9 cellular contexts compared by ENCODE assay signal in genomic region chrX:75522565-75523411, GRCh38. TPM values are rescaled to one million over a fixed set of nuclear protein-coding genes. Genes with fewer than 3 reads are reported as not detected.
DNase-seq lines count a peak whose midpoint lies in the region; ATAC-seq, FAIRE-seq and TF ChIP-seq lines count a peak whose summit lies in the region.
"Had no signal": no experiment of that assay in that cellular context is flagged by ENCODE, and none has a peak within 500 bp of the region (broad histone marks: within the 10 kb centered on the region; RNA-seq: fewer than 3 reads in every experiment).

Gene ZDHHC15 (minus strand): TSS chrX:75523037. CDS start chrX:75523024, 13 bp downstream.

- ATAC-seq in activated CD4-positive, CD25-positive, alpha-beta regulatory T cell treated with anti-CD3 and anti-CD28 coated beads, Interleukin-2, amount 50 U/mL, for 24 hours: peak; percentile 88 to 92
- peak; percentile 52 for ATAC-seq in central memory CD8-positive, alpha-beta T cell (replicated peaks; ENCODE audit: extremely low read depth, poor library complexity, severe bottlenecking)
- no peak for ATAC-seq in HG03342 (IDR thresholded peaks at IDR 0.05; ENCODE audit: unreplicated experiment)

- peak within 1 kb of the TSS in 1 of 2 donors; percentile 63 for H3K27ac ChIP-seq in kidney (ENCODE audit: low read depth in 2 of 2, low read length in 2 of 2)
- H3K27ac ChIP-seq in MM.1S (ENCODE audit: low read length): no peak within 1 kb of the TSS

- H3K79me2 ChIP-seq in MM.1S (ENCODE audit: low read length): no peaks in the 10 kb centered on the region

- peak within 1 kb of the TSS; percentile 23 to 69 for H3K9ac ChIP-seq in kidney (ENCODE audit: low read length in 2 of 2)
- H3K9ac ChIP-seq in MM.1S (ENCODE audit: low read length): no peak within 1 kb of the TSS

- FAIRE-seq in kidney (lab: Jason Lieb, UNC): no peak

- H3K27me3 ChIP-seq in MM.1S (replicated peaks; ENCODE audit: insufficient read depth, low read length): no peaks in the 10 kb centered on the region

- no peaks in the 10 kb centered on the region for H3F3A ChIP-seq in MM.1S (ENCODE audit: insufficient read depth, low read length)

- no peaks in the 10 kb centered on the region for H3K9me3 Mint-ChIP-seq in central memory CD8-positive, alpha-beta T cell

- no peak within 1 kb of the TSS for H2AFZ ChIP-seq in MM.1S (ENCODE audit: low read length)

- H4K20me1 ChIP-seq in MM.1S (ENCODE audit: insufficient read depth, low read length): no peaks in the 10 kb centered on the region

- DNase-seq in NCI-H2081 (lab: John Stamatoyannopoulos, UW) (peak; percentile 16 to 63), NCI-H2081 treated with DMSO at 0.1 percent for 48 hours (lab: John Stamatoyannopoulos, UW) (no peak), kidney (peak; percentile 87), MM.1S (no peak)
- DNase-seq in central memory CD8-positive, alpha-beta T cell (ENCODE audit: low spot score in 2 of 2): no peak
- DNase-seq in stimulated activated CD4-positive, alpha-beta T cell treated with anti-CD3 and anti-CD28 coated beads, Interleukin-12 subunit alpha, Interleukin-12 subunit beta, amount 100 ng/mL, for 48 hours (ENCODE audit: low read depth in 2 of 3, low spot score in 1 of 3): peak; percentile 35 to 48 (median 40)

- peaks cover 15% of the 10 kb centered on the region for H3K4me1 Mint-ChIP-seq in central memory CD8-positive, alpha-beta T cell

- intact Hi-C loops in kidney (cut with DNase I): no loop called here

- H3K4me1 ChIP-seq in kidney (ENCODE audit: control insufficient read depth in 1 of 2, insufficient read depth in 1 of 2, low read depth in 1 of 2, low read length in 2 of 2) (no peaks in the 10 kb centered on the region), MM.1S (ENCODE audit: low read length) (no peaks in the 10 kb centered on the region)

- no peaks in the 10 kb centered on the region for H3K9me2 ChIP-seq in MM.1S (replicated peaks; ENCODE audit: insufficient read depth, low read length)

- H3K4me3 ChIP-seq in kidney (ENCODE audit: low read length in 2 of 2) (peak within 1 kb of the TSS; percentile 76 to 84), MM.1S (ENCODE audit: low read length) (no peak within 1 kb of the TSS)

- H3K27ac Mint-ChIP-seq in central memory CD8-positive, alpha-beta T cell (ENCODE audit: low read depth): no peak within 1 kb of the TSS

- no peak for TF ChIP-seq CTCF in kidney (IDR thresholded peaks at IDR 0.05; ENCODE audit: borderline replicate concordance, extremely low read depth, insufficient read depth)
- no peak for TF ChIP-seq CTCF in MM.1S (IDR thresholded peaks at IDR 0.05; ENCODE audit: low read length)

- H3K9me3 ChIP-seq in kidney (ENCODE audit: control insufficient read depth in 1 of 2, low read length in 2 of 2) (no peaks in the 10 kb centered on the region), MM.1S (replicated peaks; ENCODE audit: insufficient read depth, low read length) (no peaks in the 10 kb centered on the region)

- H3K4me2 ChIP-seq in MM.1S (ENCODE audit: low read depth, low read length): no peak within 1 kb of the TSS

- H3K36me3 ChIP-seq in kidney (ENCODE audit: control insufficient read depth in 1 of 2, insufficient read depth in 2 of 2, low read length in 2 of 2) (no peaks in the 10 kb centered on the region), MM.1S (replicated peaks; ENCODE audit: insufficient read depth, low read length) (no peaks in the 10 kb centered on the region)

- peaks cover 2% of the 10 kb centered on the region for H3K36me3 Mint-ChIP-seq in central memory CD8-positive, alpha-beta T cell (ENCODE audit: insufficient read depth)

- H3K4me3 Mint-ChIP-seq in central memory CD8-positive, alpha-beta T cell: peak within 1 kb of the TSS; percentile 60

- H3K27me3 Mint-ChIP-seq in central memory CD8-positive, alpha-beta T cell: peaks cover 21% of the 10 kb centered on the region

RNA-seq across cellular contexts. Expression of gene ZDHHC15, which starts in this region (rescaled TPM):
- 2.6 TPM for total RNA-seq in kidney
- 1.7 TPM for polyA plus RNA-seq in kidney (ENCODE audit: insufficient read depth, low read depth, low replicate concordance)
- total RNA-seq: dermis microvascular lymphatic vessel endothelial cell had no signal

Comparison
In these comparisons a context has a peak if more than half of its experiments do, and no peak if none do; other contexts are left out.
1. DNase-seq: peak in NCI-H2081 (2 of 2), kidney (single experiment) and stimulated activated CD4-positive, alpha-beta T cell treated with anti-CD3 and anti-CD28 coated beads, Interleukin-12 subunit alpha, Interleukin-12 subunit beta, amount 100 ng/mL, for 48 hours (3 of 3); none in NCI-H2081 treated with DMSO at 0.1 percent for 48 hours (single experiment), central memory CD8-positive, alpha-beta T cell (0 of 2) and MM.1S (single experiment).